In the genomic region with DNA sequence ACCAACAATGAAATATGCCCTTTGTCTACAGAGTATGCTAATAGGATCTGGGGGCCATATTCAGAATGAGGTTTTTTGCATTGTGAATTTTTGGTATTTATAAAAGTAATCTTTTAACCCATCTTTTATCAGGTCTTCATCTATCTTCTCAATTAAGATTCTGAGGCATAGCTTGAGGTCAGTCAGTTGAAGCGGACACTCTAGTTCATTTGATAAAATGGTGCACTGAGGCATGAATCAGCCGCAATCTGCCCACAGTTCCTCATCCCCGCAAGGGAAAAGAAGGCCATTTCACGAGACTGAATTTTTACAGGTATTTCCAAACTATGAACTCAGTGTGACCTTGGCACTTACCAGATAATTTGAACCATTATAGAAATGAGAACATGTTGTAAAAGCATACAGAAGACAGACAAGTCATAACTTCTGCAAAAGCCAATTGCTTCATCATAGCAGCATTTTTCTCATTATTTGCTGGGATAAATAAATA, we compare ENCODE assay signal across 28 cellular contexts. TPM values are rescaled to one million over a fixed set of nuclear protein-coding genes. Genes with fewer than 3 reads are reported as not detected.
"Had no signal": no experiment of that assay in that cellular context is flagged by ENCODE, and none has a peak within 500 bp of the region (broad histone marks: within the 10 kb centered on the region; RNA-seq: fewer than 3 reads in every experiment).

No MANE protein-coding gene starts in this region.

- H3K4me3 Mint-ChIP-seq: activated B cell treated with CpG ODN at 0.5 μM for 24 hours; activated CD4-positive, alpha-beta T cell treated with anti-CD3 and anti-CD28 coated beads, Interleukin-2, amount 10 ng/mL, durations not matched to agents 24 days and 14 days; activated naive CD4-positive, alpha-beta T cell treated with anti-CD3 and anti-CD28 coated beads for 36 hours; activated naive CD8-positive, alpha-beta T cell treated with anti-CD3 and anti-CD28 coated beads, Interleukin-2, amount 10 ng/mL, durations not matched to agents 7 days and 5 days; activated T-cell treated with anti-CD3 and anti-CD28 coated beads, Interleukin-2, amount 50 U/mL, for 4 hours; activated T-helper 17 cell treated with anti-CD3 and anti-CD28 coated beads, Interleukin-2, amount 50 U/mL, for 72 hours; T-cell had no signal

- H3K4me2 ChIP-seq: KMS-11 had no signal

- H3K36me3 Mint-ChIP-seq: activated naive CD8-positive, alpha-beta T cell treated with anti-CD3 and anti-CD28 coated beads, Interleukin-2, amount 10 ng/mL, durations not matched to agents 7 days and 5 days; T-cell had no signal

- H3K27ac Mint-ChIP-seq: activated B cell treated with CpG ODN at 0.5 μM for 24 hours; activated CD4-positive, alpha-beta T cell treated with anti-CD3 and anti-CD28 coated beads, Interleukin-2, amount 10 ng/mL, durations not matched to agents 24 days and 14 days; activated naive CD4-positive, alpha-beta T cell treated with anti-CD3 and anti-CD28 coated beads for 36 hours; activated naive CD8-positive, alpha-beta T cell treated with anti-CD3 and anti-CD28 coated beads, Interleukin-2, amount 10 ng/mL, durations not matched to agents 7 days and 5 days; activated T-helper 17 cell treated with anti-CD3 and anti-CD28 coated beads, Interleukin-2, amount 50 U/mL, for 72 hours; T-cell had no signal

- H3K9me3 ChIP-seq: adrenal gland had no signal

- H3K4me1 Mint-ChIP-seq: activated B cell treated with CpG ODN at 0.5 μM for 24 hours; activated CD4-positive, alpha-beta T cell treated with anti-CD3 and anti-CD28 coated beads, Interleukin-2, amount 10 ng/mL, durations not matched to agents 24 days and 14 days; activated naive CD8-positive, alpha-beta T cell treated with anti-CD3 and anti-CD28 coated beads, Interleukin-2, amount 10 ng/mL, durations not matched to agents 7 days and 5 days; activated T-helper 17 cell treated with anti-CD3 and anti-CD28 coated beads, Interleukin-2, amount 50 U/mL, for 72 hours; T-cell had no signal

- H3K4me1 ChIP-seq: adrenal gland, breast epithelium had no signal

- H3K27me3 Mint-ChIP-seq: activated B cell treated with CpG ODN at 0.5 μM for 24 hours; activated CD4-positive, alpha-beta T cell treated with anti-CD3 and anti-CD28 coated beads, Interleukin-2, amount 10 ng/mL, durations not matched to agents 24 days and 14 days; activated naive CD8-positive, alpha-beta T cell treated with anti-CD3 and anti-CD28 coated beads, Interleukin-2, amount 10 ng/mL, durations not matched to agents 7 days and 5 days; activated T-helper 17 cell treated with anti-CD3 and anti-CD28 coated beads, Interleukin-2, amount 50 U/mL, for 72 hours; T-cell had no signal

- H3K27ac ChIP-seq: adrenal gland, breast epithelium, KMS-11, SK-N-MC had no signal

- H3K36me3 ChIP-seq: adrenal gland, breast epithelium had no signal

- H3K9ac ChIP-seq: KMS-11 had no signal

- H3K9me3 Mint-ChIP-seq: activated B cell treated with CpG ODN at 0.5 μM for 24 hours; activated CD4-positive, alpha-beta T cell treated with anti-CD3 and anti-CD28 coated beads, Interleukin-2, amount 10 ng/mL, durations not matched to agents 24 days and 14 days; activated naive CD4-positive, alpha-beta T cell treated with anti-CD3 and anti-CD28 coated beads for 36 hours; activated T-cell treated with anti-CD3 and anti-CD28 coated beads, Interleukin-2, amount 50 U/mL, for 4 hours; activated T-helper 17 cell treated with anti-CD3 and anti-CD28 coated beads, Interleukin-2, amount 50 U/mL, for 72 hours had no signal

- H3K4me3 ChIP-seq: adrenal gland, breast epithelium, SK-N-MC had no signal

- ATAC-seq: activated T-cell treated with anti-CD3 and anti-CD28 coated beads, Interleukin-2, amount 50 U/mL, for 4 hours; activated T-helper 17 cell treated with anti-CD3 and anti-CD28 coated beads, Interleukin-2, amount 50 U/mL, for 72 hours; T-cell had no signal

- H3K27me3 ChIP-seq: adrenal gland, breast epithelium had no signal

- DNase-seq: activated B cell treated with CpG ODN at 0.5 μM for 24 hours; activated CD4-positive, alpha-beta T cell treated with anti-CD3 and anti-CD28 coated beads for 1 hour; activated CD4-positive, alpha-beta T cell treated with anti-CD3 and anti-CD28 coated beads, Interleukin-2, amount 10 ng/mL, durations not matched to agents 24 days and 14 days; activated CD4-positive, alpha-beta T cell treated with anti-CD3 and anti-CD28 coated beads, Interleukin-2, amount 50 U/mL, for 48 hours; activated CD8-positive, alpha-beta memory T cell treated with anti-CD3 and anti-CD28 coated beads for 24 hours; activated gamma-delta T cell; activated naive CD4-positive, alpha-beta T cell treated with anti-CD3 and anti-CD28 coated beads for 36 hours; activated naive CD8-positive, alpha-beta T cell treated with anti-CD3 and anti-CD28 coated beads, Interleukin-2, amount 10 ng/mL, durations not matched to agents 7 days and 5 days; activated T-cell treated with anti-CD3 and anti-CD28 coated beads, Interleukin-2, amount 50 U/mL, for 4 hours; adrenal gland; anterior cingulate cortex; central memory CD4-positive, alpha-beta T cell; NCI-H1105; NCI-H1436; NCI-H1694 treated with DMSO at 0.1 percent for 48 hours; NCI-H2029 treated with DMSO at 0.1 percent for 48 hours; NCI-H345; NCI-H510A; NK-92 treated with Interleukin-12 subunit alpha and Interleukin-12 subunit beta, amount 100 ng/mL, for 24 hours; OCI-M1; T-cell; T-helper 2 cell; T1000 had no signal

RNA-seq across cellular contexts. Expression of a gene that starts 19.3 kb away (rescaled TPM):
- total RNA-seq: activated B cell treated with CpG ODN at 0.5 μM for 24 hours; activated CD4-positive, alpha-beta T cell treated with anti-CD3 and anti-CD28 coated beads, Interleukin-2, amount 10 ng/mL, durations not matched to agents 24 days and 14 days; activated naive CD4-positive, alpha-beta T cell treated with anti-CD3 and anti-CD28 coated beads for 36 hours; activated naive CD8-positive, alpha-beta T cell treated with anti-CD3 and anti-CD28 coated beads, Interleukin-2, amount 10 ng/mL, durations not matched to agents 7 days and 5 days; activated T-cell treated with anti-CD3 and anti-CD28 coated beads, Interleukin-2, amount 50 U/mL, for 4 hours; activated T-helper 17 cell treated with anti-CD3 and anti-CD28 coated beads, Interleukin-2, amount 50 U/mL, for 72 hours; adrenal gland; breast epithelium; MCF 10A; T-cell had no signal
- polyA plus RNA-seq: adrenal gland had no signal
